Comparison of ENCODE assay signal across 14 cellular contexts in genomic region chrX:71128166-71128833, GRCh38. TPM values are rescaled to one million over a fixed set of nuclear protein-coding genes. Genes with fewer than 3 reads are reported as not detected.
DNase-seq lines count a peak whose midpoint lies in the region; ATAC-seq and TF ChIP-seq lines count a peak whose summit lies in the region.
"Had no signal": no experiment of that assay in that cellular context is flagged by ENCODE, and none has a peak within 500 bp of the region (broad histone marks: within the 10 kb centered on the region; RNA-seq: fewer than 3 reads in every experiment).

No MANE protein-coding gene starts in this region.

- intact Hi-C loops in activated naive CD4-positive, alpha-beta T cell treated with anti-CD3 and anti-CD28 coated beads for 36 hours (cut with micrococcal nuclease), result loop anchor here (2.0 kb wide), 1 partner anchor 129 kb away; no protein-coding TSS in a partner anchor
- intact Hi-C loops in ovary (cut with DNase I), result no loop called here

- H3K27ac Mint-ChIP-seq in activated naive CD4-positive, alpha-beta T cell treated with anti-CD3 and anti-CD28 coated beads for 36 hours, result peak overlapping the region; percentile 34
- peak overlapping the region; percentile 16 for H3K27ac Mint-ChIP-seq in activated CD4-positive, alpha-beta memory T cell treated with anti-CD3 and anti-CD28 coated beads, Interleukin-2, amount 10 ng/mL, durations not matched to agents 7 days and 5 days
- peak overlapping the region; percentile 58 for H3K27ac Mint-ChIP-seq in stimulated activated memory B cell treated with anti-CD40 and anti-IgM and Interleukin-4, amounts not matched to agents 10 μg/mL and 1 μg/mL and 100 μg/mL, for 72 hours

- no peaks in the 10 kb centered on the region for H3K27me3 Mint-ChIP-seq in activated naive CD4-positive, alpha-beta T cell treated with anti-CD3 and anti-CD28 coated beads for 36 hours (ENCODE audit: low read depth)
- H3K27me3 Mint-ChIP-seq in activated CD4-positive, alpha-beta memory T cell treated with anti-CD3 and anti-CD28 coated beads, Interleukin-2, amount 10 ng/mL, durations not matched to agents 7 days and 5 days, result no peaks in the 10 kb centered on the region
- no peaks in the 10 kb centered on the region for H3K27me3 Mint-ChIP-seq in stimulated activated memory B cell treated with anti-CD40 and anti-IgM and Interleukin-4, amounts not matched to agents 10 μg/mL and 1 μg/mL and 100 μg/mL, for 72 hours
- H3K27me3 Mint-ChIP-seq: brain had no signal

- H3K36me3 Mint-ChIP-seq in activated naive CD4-positive, alpha-beta T cell treated with anti-CD3 and anti-CD28 coated beads for 36 hours (ENCODE audit: low read depth), result peaks cover 36% of the 10 kb centered on the region
- H3K36me3 Mint-ChIP-seq in activated CD4-positive, alpha-beta memory T cell treated with anti-CD3 and anti-CD28 coated beads, Interleukin-2, amount 10 ng/mL, durations not matched to agents 7 days and 5 days (ENCODE audit: low read depth), result peaks cover 68% of the 10 kb centered on the region
- H3K36me3 Mint-ChIP-seq in stimulated activated memory B cell treated with anti-CD40 and anti-IgM and Interleukin-4, amounts not matched to agents 10 μg/mL and 1 μg/mL and 100 μg/mL, for 72 hours, result peaks cover 68% of the 10 kb centered on the region

- no peak overlapping the region for H3K4me3 Mint-ChIP-seq in activated naive CD4-positive, alpha-beta T cell treated with anti-CD3 and anti-CD28 coated beads for 36 hours
- H3K4me3 Mint-ChIP-seq in activated CD4-positive, alpha-beta memory T cell treated with anti-CD3 and anti-CD28 coated beads, Interleukin-2, amount 10 ng/mL, durations not matched to agents 7 days and 5 days, result no peak overlapping the region
- H3K4me3 Mint-ChIP-seq in stimulated activated memory B cell treated with anti-CD40 and anti-IgM and Interleukin-4, amounts not matched to agents 10 μg/mL and 1 μg/mL and 100 μg/mL, for 72 hours, result no peak overlapping the region
- H3K4me3 Mint-ChIP-seq: brain had no signal

- WGBS in ovary, 3 donors, result 63 to 74% (median 72%) methylated on average over 12 of the region's 12 CpGs

- peaks cover 10% of the 10 kb centered on the region for H3K4me1 Mint-ChIP-seq in activated naive CD4-positive, alpha-beta T cell treated with anti-CD3 and anti-CD28 coated beads for 36 hours (ENCODE audit: low read depth)
- H3K4me1 Mint-ChIP-seq in activated CD4-positive, alpha-beta memory T cell treated with anti-CD3 and anti-CD28 coated beads, Interleukin-2, amount 10 ng/mL, durations not matched to agents 7 days and 5 days, result peaks cover 16% of the 10 kb centered on the region
- H3K4me1 Mint-ChIP-seq in stimulated activated memory B cell treated with anti-CD40 and anti-IgM and Interleukin-4, amounts not matched to agents 10 μg/mL and 1 μg/mL and 100 μg/mL, for 72 hours, result peaks cover 13% of the 10 kb centered on the region
- H3K4me1 Mint-ChIP-seq: brain had no signal

- TF ChIP-seq POLR2A in ovary (IDR thresholded peaks at IDR 0.05), result no peak

- no peak for TF ChIP-seq EP300 in ovary (IDR thresholded peaks at IDR 0.05)

- no peaks in the 10 kb centered on the region for H3K4me1 ChIP-seq in ovary (ENCODE audit: insufficient read depth)
- H3K4me1 ChIP-seq: lower lobe of right lung, uterus had no signal

- no peaks in the 10 kb centered on the region for H3K9me3 Mint-ChIP-seq in activated naive CD4-positive, alpha-beta T cell treated with anti-CD3 and anti-CD28 coated beads for 36 hours
- no peaks in the 10 kb centered on the region for H3K9me3 Mint-ChIP-seq in activated CD4-positive, alpha-beta memory T cell treated with anti-CD3 and anti-CD28 coated beads, Interleukin-2, amount 10 ng/mL, durations not matched to agents 7 days and 5 days
- H3K9me3 Mint-ChIP-seq in stimulated activated memory B cell treated with anti-CD40 and anti-IgM and Interleukin-4, amounts not matched to agents 10 μg/mL and 1 μg/mL and 100 μg/mL, for 72 hours, result no peaks in the 10 kb centered on the region

- TF ChIP-seq CTCF in fibroblast of the aortic adventitia (IDR thresholded peaks at IDR 0.05; ENCODE audit: insufficient read depth, low read length) (no peak), ovary (IDR thresholded peaks at IDR 0.05) (no peak)

- no peaks in the 10 kb centered on the region for H3K9me3 ChIP-seq in ovary
- H3K9me3 ChIP-seq: lower lobe of right lung, uterus had no signal

- no peak for ATAC-seq in stimulated activated memory B cell treated with anti-CD40 and anti-IgM and Interleukin-4, amounts not matched to agents 10 μg/mL and 1 μg/mL and 100 μg/mL, for 72 hours

- H3K36me3 ChIP-seq in ovary, result no peaks in the 10 kb centered on the region
- H3K36me3 ChIP-seq: uterus had no signal

- no peaks in the 10 kb centered on the region for H3K27me3 ChIP-seq in ovary
- H3K27me3 ChIP-seq: uterus had no signal

- CTCF ChIA-PET in activated naive CD4-positive, alpha-beta T cell treated with anti-CD3 and anti-CD28 coated beads for 36 hours (lab: Charles Lee), result interaction anchor here (0.8 to 3.7 kb wide), 8 partner anchors 9 to 50 kb away, joined by 3 to 60 read pairs (median 8); partner anchors contain the start of genes IL2RG and MED12
- CTCF ChIA-PET in activated CD4-positive, alpha-beta memory T cell treated with anti-CD3 and anti-CD28 coated beads, Interleukin-2, amount 10 ng/mL, durations not matched to agents 7 days and 5 days (lab: Charles Lee), result interaction anchor here (0.6 to 2.8 kb wide), 8 partner anchors 11 to 158 kb away, joined by 3 to 23 read pairs (median 8); partner anchors contain the start of gene IL2RG

- POLR2A ChIA-PET in activated CD4-positive, alpha-beta memory T cell treated with anti-CD3 and anti-CD28 coated beads, Interleukin-2, amount 10 ng/mL, durations not matched to agents 7 days and 5 days (lab: Charles Lee), result interaction anchor here (0.6 to 2.2 kb wide), 5 partner anchors 10 to 61 kb away, joined by 3 to 13 read pairs (median 5); partner anchors contain the start of genes MED12 and SNX12

- no peak overlapping the region for H3K4me3 ChIP-seq in fibroblast of the aortic adventitia (ENCODE audit: low read depth, low read length)
- H3K4me3 ChIP-seq in ovary, result no peak overlapping the region
- H3K4me3 ChIP-seq: lower lobe of right lung, uterus had no signal

- no peak for DNase-seq in activated naive CD4-positive, alpha-beta T cell treated with anti-CD3 and anti-CD28 coated beads for 36 hours
- no peak for DNase-seq in activated naive CD4-positive, alpha-beta T cell (lab: John Stamatoyannopoulos, UW)
- DNase-seq in activated CD4-positive, alpha-beta memory T cell treated with anti-CD3 and anti-CD28 coated beads, Interleukin-2, amount 10 ng/mL, durations not matched to agents 7 days and 5 days, result no peak
- DNase-seq in fibroblast of the aortic adventitia (ENCODE audit: low read depth) (peak; percentile 16), ovary (no peak), HT-29 (ENCODE audit: low spot score) (no peak), Kasumi-1 (lab: John Stamatoyannopoulos, UW) (no peak)

- H3K27ac ChIP-seq in ovary, result no peak overlapping the region
- H3K27ac ChIP-seq: lower lobe of right lung, RWPE1, uterus had no signal

RNA-seq across cellular contexts. Expression of gene MED12, which starts 9.9 kb away (rescaled TPM):
- total RNA-seq in activated naive CD4-positive, alpha-beta T cell treated with anti-CD3 and anti-CD28 coated beads for 36 hours, result 10 to 100 TPM; 43.5 to 43.6 TPM
- 10 to 100 TPM; 56.5 to 61.3 TPM for total RNA-seq in activated CD4-positive, alpha-beta memory T cell treated with anti-CD3 and anti-CD28 coated beads, Interleukin-2, amount 10 ng/mL, durations not matched to agents 7 days and 5 days
- total RNA-seq in fibroblast of the aortic adventitia (ENCODE audit: low replicate concordance), result 12.4 and 24.3 TPM in 2 replicates
- total RNA-seq in ovary, result 10 to 100 TPM; 36.5 to 68.4 (median 60.4) TPM
- 10 to 100 TPM; 27.8 to 40.0 TPM for polyA plus RNA-seq in ovary
- 21.4 and 36.2 TPM in 2 replicates for total RNA-seq in HT-29 (2014; rRNA removed; shearing (Covaris generic))

RNA-seq across cellular contexts. Expression of gene NLGN3, which starts 16.3 kb away (rescaled TPM):
- total RNA-seq in activated naive CD4-positive, alpha-beta T cell treated with anti-CD3 and anti-CD28 coated beads for 36 hours, result under 1 TPM; 0.60 to 0.81 TPM
- total RNA-seq in activated CD4-positive, alpha-beta memory T cell treated with anti-CD3 and anti-CD28 coated beads, Interleukin-2, amount 10 ng/mL, durations not matched to agents 7 days and 5 days, result 1 to 10 TPM in 1 of 2 experiments, under 1 TPM in 1; 0.90 to 1.2 TPM
- total RNA-seq in fibroblast of the aortic adventitia (ENCODE audit: low replicate concordance) (1.5 and 4.2 TPM in 2 replicates), ovary (10 to 100 TPM in 1 of 7 donors, 1 to 10 TPM in 6; 2.1 to 10.9 (median 6.7) TPM)
- 1 to 10 TPM; 2.5 to 5.2 TPM for polyA plus RNA-seq in ovary
- total RNA-seq in HT-29 (2014; rRNA removed; shearing (Covaris generic)), result 0.13 TPM in 1 of 2 replicates, not detected in the other

RNA-seq across cellular contexts. Expression of gene IL2RG, which starts 16.9 kb away (rescaled TPM):
- total RNA-seq in activated naive CD4-positive, alpha-beta T cell treated with anti-CD3 and anti-CD28 coated beads for 36 hours, result 100 to 1,000 TPM; 144 to 148 TPM
- 100 to 1,000 TPM; 633 to 637 TPM for total RNA-seq in activated CD4-positive, alpha-beta memory T cell treated with anti-CD3 and anti-CD28 coated beads, Interleukin-2, amount 10 ng/mL, durations not matched to agents 7 days and 5 days
- total RNA-seq in fibroblast of the aortic adventitia (ENCODE audit: low replicate concordance), result not detected in 2 replicates
- total RNA-seq in ovary, result 1 to 10 TPM in 5 of 7 donors, under 1 TPM in 2; 0.45 to 5.1 (median 1.5) TPM
- polyA plus RNA-seq in ovary, result 10 to 100 TPM in 1 of 2 donors, 1 to 10 TPM in 1; 1.2 to 24.0 TPM
- total RNA-seq in HT-29 (2014; rRNA removed; shearing (Covaris generic)), result 0.08 TPM in 1 of 2 replicates, not detected in the other
- total RNA-seq: endothelial cell of umbilical vein, H1 had no signal
- polyA plus RNA-seq: H1 had no signal

RNA-seq across cellular contexts. Expression of gene CXorf65, which starts 21.8 kb away (rescaled TPM):
- 10 to 100 TPM in 1 of 2 experiments, 1 to 10 TPM in 1; 7.7 to 11.3 TPM for total RNA-seq in activated naive CD4-positive, alpha-beta T cell treated with anti-CD3 and anti-CD28 coated beads for 36 hours
- 10 to 100 TPM; 26.4 to 29.9 TPM for total RNA-seq in activated CD4-positive, alpha-beta memory T cell treated with anti-CD3 and anti-CD28 coated beads, Interleukin-2, amount 10 ng/mL, durations not matched to agents 7 days and 5 days
- not detected in 2 replicates for total RNA-seq in fibroblast of the aortic adventitia (ENCODE audit: low replicate concordance)
- not detected for total RNA-seq in ovary
- not detected for polyA plus RNA-seq in ovary
- total RNA-seq in HT-29 (2014; rRNA removed; shearing (Covaris generic)), result not detected in 2 replicates
- total RNA-seq: endothelial cell of umbilical vein, H1, lower lobe of right lung had no signal
- polyA plus RNA-seq: endothelial cell of umbilical vein, H1 had no signal

RNA-seq across cellular contexts. Expression of gene FOXO4, which starts 32.6 kb away (rescaled TPM):
- 1 to 10 TPM; 7.9 to 8.9 TPM for total RNA-seq in activated naive CD4-positive, alpha-beta T cell treated with anti-CD3 and anti-CD28 coated beads for 36 hours
- 10 to 100 TPM; 18.4 to 20.4 TPM for total RNA-seq in activated CD4-positive, alpha-beta memory T cell treated with anti-CD3 and anti-CD28 coated beads, Interleukin-2, amount 10 ng/mL, durations not matched to agents 7 days and 5 days
- total RNA-seq in fibroblast of the aortic adventitia (ENCODE audit: low replicate concordance) (4.2 and 75.8 TPM in 2 replicates), ovary (10 to 100 TPM; 16.7 to 70.2 (median 48.2) TPM)
- polyA plus RNA-seq in ovary, result 10 to 100 TPM; 33.1 to 35.2 TPM
- total RNA-seq in HT-29 (2014; rRNA removed; shearing (Covaris generic)), result 9.4 and 11.1 TPM in 2 replicates

Comparison
In these comparisons a context has a peak if more than half of its experiments do, and no peak if none do; other contexts are left out.
1. RNA of gene IL2RG, which starts 16.9 kb away (total RNA-seq): 633 to 637 TPM in activated CD4-positive, alpha-beta memory T cell treated with anti-CD3 and anti-CD28 coated beads, Interleukin-2, amount 10 ng/mL, durations not matched to agents 7 days and 5 days and 144 to 148 TPM in activated naive CD4-positive, alpha-beta T cell treated with anti-CD3 and anti-CD28 coated beads for 36 hours; 0.45 to 5.1 TPM in ovary, not detected in fibroblast of the aortic adventitia and 0.08 TPM in HT-29; every median in the first group is over 10 times any median in the second.
2. Peak in every context shown above with its lines, with median percentiles within 50 percentile points of each other: H3K27ac Mint-ChIP-seq.